ENCODE assay signal across 17 cellular contexts in the genomic region with DNA sequence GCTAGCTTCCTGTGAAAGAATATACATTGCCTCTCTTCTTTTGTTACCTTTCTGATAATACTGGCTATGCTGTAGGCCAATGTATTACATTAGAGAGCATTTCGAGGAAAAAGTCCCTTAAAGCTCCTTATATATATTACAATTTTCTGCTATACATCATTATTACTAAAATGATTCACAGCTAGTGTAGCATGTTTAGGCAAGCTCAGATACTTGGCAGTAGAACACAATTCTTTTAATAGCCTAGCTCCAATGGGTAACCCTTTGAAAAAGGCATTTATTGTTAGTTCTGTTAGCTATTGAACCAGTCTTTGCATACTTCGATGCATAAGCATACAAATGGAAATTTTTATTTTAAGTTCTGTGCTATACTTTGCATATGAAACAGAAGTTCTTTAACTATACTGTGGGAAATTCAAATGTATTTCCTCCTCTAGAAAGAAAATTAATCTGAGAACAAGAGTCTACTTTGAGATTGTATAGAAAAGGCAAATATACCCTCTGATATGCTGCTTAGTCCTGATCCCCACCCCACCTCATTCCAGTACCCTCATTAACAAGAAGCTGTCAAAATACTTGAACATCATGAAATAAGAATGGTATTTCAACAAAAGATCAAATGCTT. TPM values are rescaled to one million over a fixed set of nuclear protein-coding genes. Genes with fewer than 3 reads are reported as not detected.
DNase-seq lines count a peak whose midpoint lies in the region; ATAC-seq, FAIRE-seq and TF ChIP-seq lines count a peak whose summit lies in the region.
"Had no signal": no experiment of that assay in that cellular context is flagged by ENCODE, and none has a peak within 500 bp of the region (broad histone marks: within the 10 kb centered on the region; RNA-seq: fewer than 3 reads in every experiment).

No MANE protein-coding gene starts in this region.

- no peak for DNase-seq in A549 (ENCODE audit: low read depth in 1 of 2, low spot score in 1 of 2)
- DNase-seq in HCT116 (ENCODE audit: low read depth, low spot score): no peak
- no peak for DNase-seq in RWPE2 (ENCODE audit: low spot score)
- no peak for DNase-seq in body of pancreas
- no peak for DNase-seq in upper lobe of left lung
- no peak for DNase-seq in ecto neural progenitor cell (ENCODE audit: low spot score)
- DNase-seq: BE2C; CD4-positive, alpha-beta memory T cell; DMS153; EL; IMR-90 had no signal

- no peak for ATAC-seq in A549
- no peak for ATAC-seq in HCT116
- ATAC-seq in RWPE2 (ENCODE audit: low read depth): peak; percentile 66
- ATAC-seq in esophagus mucosa: peak; percentile 48
- ATAC-seq in body of pancreas: no peak
- ATAC-seq in HG03354 (IDR thresholded peaks at IDR 0.05; ENCODE audit: poor library complexity, severe bottlenecking, unreplicated experiment): no peak
- ATAC-seq in upper lobe of left lung (ENCODE audit: low FRiP score in 2 of 2): no peak

- POLR2A ChIA-PET in A549 (lab: Yijun Ruan, JAX): no interaction called here
- POLR2A ChIA-PET in HCT116 (lab: Charles Lee): no interaction called here

- no peaks in the 10 kb centered on the region for H3K79me2 ChIP-seq in HCT116 (ENCODE audit: insufficient read depth, low read length)

- no peaks in the 10 kb centered on the region for H4K20me1 ChIP-seq in HCT116 (ENCODE audit: insufficient read depth)

- TF ChIP-seq EP300 in A549 (IDR thresholded peaks at IDR 0.05) (no peak), upper lobe of left lung (IDR thresholded peaks at IDR 0.05) (no peak)

- H3K9me3 ChIP-seq in A549 (no peaks in the 10 kb centered on the region), HCT116 (ENCODE audit: control insufficient read depth in 1 of 2, insufficient read depth in 1 of 2, low read depth in 1 of 2, low read length in 2 of 2) (no peaks in the 10 kb centered on the region), RWPE2 (ENCODE audit: severe bottlenecking) (no peaks in the 10 kb centered on the region), body of pancreas (no peaks in the 10 kb centered on the region), upper lobe of left lung (no peaks in the 10 kb centered on the region)
- H3K9me3 ChIP-seq: BE2C had no signal

- RAD21 ChIA-PET in HCT116 (lab: Charles Lee; ENCODE audit: low non-redundant PET in 1 of 2, low total read pairs in 2 of 2, uncharacterized antibody in 2 of 2, unreplicated experiment in 2 of 2): no interaction called here

- intact Hi-C loops in HCT116 (cut with micrococcal nuclease): no loop called here
- intact Hi-C loops in body of pancreas (cut with DNase I): no loop called here

- H3K4me3 ChIP-seq in A549: no peak overlapping the region
- H3K4me3 ChIP-seq in HCT116 (replicated peaks in 1 of 2; ENCODE audit: low read depth in 1 of 2, low read length in 2 of 2): no peak overlapping the region
- H3K4me3 ChIP-seq in RWPE2 (ENCODE audit: severe bottlenecking): no peak overlapping the region
- no peak overlapping the region for H3K4me3 ChIP-seq in body of pancreas
- H3K4me3 ChIP-seq in upper lobe of left lung: no peak overlapping the region

- TF ChIP-seq POLR2A in A549 (IDR thresholded peaks at IDR 0.05; ENCODE audit: low read length) (no peak), HCT116 (IDR thresholded peaks at IDR 0.05; ENCODE audit: borderline replicate concordance, extremely low read depth, insufficient read depth, insufficient read length) (no peak), body of pancreas (IDR thresholded peaks at IDR 0.05) (no peak), upper lobe of left lung (IDR thresholded peaks at IDR 0.05) (no peak)

- no peak overlapping the region for H3K27ac ChIP-seq in A549
- H3K27ac ChIP-seq in HCT116 (ENCODE audit: low read depth, low read length): no peak overlapping the region
- H3K27ac ChIP-seq in RWPE2 (ENCODE audit: poor library complexity, severe bottlenecking): peak overlapping the region; percentile 64
- H3K27ac ChIP-seq in body of pancreas: no peak overlapping the region
- H3K27ac ChIP-seq in upper lobe of left lung: no peak overlapping the region
- H3K27ac ChIP-seq: C4-2B had no signal

- H3K36me3 ChIP-seq in HCT116 (ENCODE audit: control insufficient read depth in 1 of 2, insufficient read depth in 2 of 2, low read length in 2 of 2) (no peaks in the 10 kb centered on the region), RWPE2 (ENCODE audit: low read depth) (no peaks in the 10 kb centered on the region), body of pancreas (replicated peaks in 1 of 2; ENCODE audit: insufficient read depth in 1 of 2, low read depth in 2 of 2) (no peaks in the 10 kb centered on the region), upper lobe of left lung (no peaks in the 10 kb centered on the region)
- H3K36me3 ChIP-seq: BE2C had no signal

- TF ChIP-seq CTCF in A549 (IDR thresholded peaks at IDR 0.05) (no peak), HCT116 (IDR thresholded peaks at IDR 0.05 in 2 of 3, conservative IDR thresholded peaks at IDR 0.05 in 1 of 3; ENCODE audit: borderline replicate concordance in 1 of 3, insufficient read depth in 1 of 3, low read depth in 2 of 3, low read length in 2 of 3) (no peak), RWPE2 (IDR thresholded peaks at IDR 0.05; ENCODE audit: poor library complexity, severe bottlenecking) (no peak), body of pancreas (IDR thresholded peaks at IDR 0.05) (no peak), upper lobe of left lung (IDR thresholded peaks at IDR 0.05) (no peak)

- peak overlapping the region; percentile 50 for H2AFZ ChIP-seq in HCT116 (ENCODE audit: low read depth, low read length, poor library complexity, severe bottlenecking)

- FAIRE-seq in A549 (lab: Jason Lieb, UNC): peak; percentile 36
- FAIRE-seq: G401.6, GM12891, GM19239 had no signal

- CTCF ChIA-PET in A549 (lab: Yijun Ruan, JAX) (no interaction called here), HCT116 (lab: Charles Lee) (no interaction called here)

- no peaks in the 10 kb centered on the region for H3K27me3 ChIP-seq in HCT116 (ENCODE audit: insufficient read depth, low read length)
- H3K27me3 ChIP-seq in RWPE2 (ENCODE audit: insufficient read depth, poor library complexity, severe bottlenecking): no peaks in the 10 kb centered on the region
- no peaks in the 10 kb centered on the region for H3K27me3 ChIP-seq in body of pancreas
- no peaks in the 10 kb centered on the region for H3K27me3 ChIP-seq in upper lobe of left lung

- H3K4me2 ChIP-seq in A549 (no peak overlapping the region), HCT116 (ENCODE audit: low read length) (no peak overlapping the region)

- H3K9me2 ChIP-seq in HCT116 (ENCODE audit: insufficient read depth): no peaks in the 10 kb centered on the region

- H3K9ac ChIP-seq in HCT116 (ENCODE audit: low read length): no peak overlapping the region

- no peaks in the 10 kb centered on the region for H3K4me1 ChIP-seq in A549
- H3K4me1 ChIP-seq in HCT116 (ENCODE audit: control insufficient read depth in 1 of 2, insufficient read depth in 2 of 2, low read length in 2 of 2): peaks cover 0 to 10% of the 10 kb centered on the region in 2 experiments; a peak in 2 of 4 replicates
- peaks cover 31% of the 10 kb centered on the region for H3K4me1 ChIP-seq in RWPE2 (ENCODE audit: insufficient read depth, poor library complexity, severe bottlenecking)
- no peaks in the 10 kb centered on the region for H3K4me1 ChIP-seq in body of pancreas
- no peaks in the 10 kb centered on the region for H3K4me1 ChIP-seq in upper lobe of left lung
- H3K4me1 ChIP-seq: BE2C had no signal

- WGBS in A549 (ENCODE audit: missing lambda C conversion rate): 43% methylated on average over 2 of the region's 2 CpGs
- 47 to 58% methylated on average over 2 of the region's 2 CpGs for WGBS in body of pancreas, 2 donors
- 79 to 82% methylated on average over 2 of the region's 2 CpGs for WGBS in upper lobe of left lung, 2 donors

- no TSS peak for BruUV-seq in HCT116 (replicated peaks; lab: Mats Ljungman, UMichigan)

- no peak for TF ChIP-seq RAD21 in A549 (conservative IDR thresholded peaks at IDR 0.05 in 1 of 2, IDR thresholded peaks at IDR 0.05 in 1 of 2)
- no peak for TF ChIP-seq RAD21 in HCT116 (IDR thresholded peaks at IDR 0.05; ENCODE audit: low read depth)

TF ChIP-seq in A549, 52 proteins besides CTCF, POLR2A, EP300 and RAD21 (continues in another document):
- TF ChIP-seq RFX5 (IDR thresholded peaks at IDR 0.05) (no peak), EHMT2 (IDR thresholded peaks at IDR 0.05; ENCODE audit: low read depth) (no peak), TP53 (CRISPR knock-in tag; IDR thresholded peaks at IDR 0.05) (no peak), HOXB5 (CRISPR knock-in tag; IDR thresholded peaks at IDR 0.05) (no peak), ESRRA (IDR thresholded peaks at IDR 0.05; ENCODE audit: borderline replicate concordance, low read length) (no peak), SREBF2 (IDR thresholded peaks at IDR 0.05) (no peak), HOXA7 (CRISPR knock-in tag; IDR thresholded peaks at IDR 0.05) (no peak)
- TF ChIP-seq, protein P1, sequence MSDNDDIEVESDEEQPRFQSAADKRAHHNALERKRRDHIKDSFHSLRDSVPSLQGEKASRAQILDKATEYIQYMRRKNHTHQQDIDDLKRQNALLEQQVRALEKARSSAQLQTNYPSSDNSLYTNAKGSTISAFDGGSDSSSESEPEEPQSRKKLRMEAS (IDR thresholded peaks at IDR 0.05): no peak

TF ChIP-seq in HCT116, 20 proteins besides CTCF, POLR2A, EP300 and RAD21 (continues in another document):
- no peak for TF ChIP-seq SIN3A (IDR thresholded peaks at IDR 0.05; ENCODE audit: low read depth)
- no peak for TF ChIP-seq EZH2phosphoT487 (IDR thresholded peaks at IDR 0.05; ENCODE audit: borderline replicate concordance)
- no peak for TF ChIP-seq CEBPB (IDR thresholded peaks at IDR 0.05; ENCODE audit: low read depth)
- TF ChIP-seq ZNF274 (IDR thresholded peaks at IDR 0.05; ENCODE audit: low read depth, low read length): no peak
- TF ChIP-seq ELF1 (IDR thresholded peaks at IDR 0.05; ENCODE audit: borderline replicate concordance, low read depth): no peak
- TF ChIP-seq, protein P1 (IDR thresholded peaks at IDR 0.05): no peak
- no peak for TF ChIP-seq FOSL1 (IDR thresholded peaks at IDR 0.05; ENCODE audit: low read depth)

RNA-seq across cellular contexts. Expression of gene SKAP2, which starts 55.6 kb away (rescaled TPM):
- polyA plus RNA-seq in A549 (2011; rRNA removed): 22.1 and 23.0 TPM in 2 replicates
- 3.3 and 4.0 TPM in 2 replicates for polyA plus RNA-seq in A549 (2012; cell fraction: cytosol; rRNA removed)
- 2.2 and 2.4 TPM in 2 replicates for polyA plus RNA-seq in A549 (2012; cell fraction: nucleus; rRNA removed)
- 18.7 to 24.3 TPM (median 20.5 TPM) in 3 replicates for polyA plus RNA-seq in A549 (2017; fragmentation: RNase III; extraction: RNeasy Plus Mini Kit Qiagen cat#74134 plus additional on column Dnase treatment)
- polyA minus RNA-seq in A549 (2011; rRNA and poly(A)+ RNA removed): 7.6 and 12.7 TPM in 2 replicates
- 30.7 TPM for total RNA-seq in HCT116 (2021; ENCODE audit: unreplicated experiment)
- polyA plus RNA-seq in HCT116 (2012): 8.4 and 10.6 TPM in 2 replicates
- 22.2 TPM for total RNA-seq in esophagus mucosa
- 10 to 100 TPM in 1 of 2 donors, 1 to 10 TPM in 1; 8.6 to 12.7 TPM for total RNA-seq in body of pancreas
- 10 to 100 TPM; 21.7 to 57.2 (median 32.6) TPM for total RNA-seq in upper lobe of left lung

Comparison
In these comparisons a context has a peak if more than half of its experiments do, and no peak if none do; other contexts are left out.
1. ATAC-seq: peak in RWPE2 (single experiment) and esophagus mucosa (single experiment); none in A549 (0 of 2), HCT116 (single experiment), body of pancreas (single experiment), HG03354 (single experiment) and upper lobe of left lung (0 of 2).